20 cellular contexts compared by ENCODE assay signal in the genomic region with DNA sequence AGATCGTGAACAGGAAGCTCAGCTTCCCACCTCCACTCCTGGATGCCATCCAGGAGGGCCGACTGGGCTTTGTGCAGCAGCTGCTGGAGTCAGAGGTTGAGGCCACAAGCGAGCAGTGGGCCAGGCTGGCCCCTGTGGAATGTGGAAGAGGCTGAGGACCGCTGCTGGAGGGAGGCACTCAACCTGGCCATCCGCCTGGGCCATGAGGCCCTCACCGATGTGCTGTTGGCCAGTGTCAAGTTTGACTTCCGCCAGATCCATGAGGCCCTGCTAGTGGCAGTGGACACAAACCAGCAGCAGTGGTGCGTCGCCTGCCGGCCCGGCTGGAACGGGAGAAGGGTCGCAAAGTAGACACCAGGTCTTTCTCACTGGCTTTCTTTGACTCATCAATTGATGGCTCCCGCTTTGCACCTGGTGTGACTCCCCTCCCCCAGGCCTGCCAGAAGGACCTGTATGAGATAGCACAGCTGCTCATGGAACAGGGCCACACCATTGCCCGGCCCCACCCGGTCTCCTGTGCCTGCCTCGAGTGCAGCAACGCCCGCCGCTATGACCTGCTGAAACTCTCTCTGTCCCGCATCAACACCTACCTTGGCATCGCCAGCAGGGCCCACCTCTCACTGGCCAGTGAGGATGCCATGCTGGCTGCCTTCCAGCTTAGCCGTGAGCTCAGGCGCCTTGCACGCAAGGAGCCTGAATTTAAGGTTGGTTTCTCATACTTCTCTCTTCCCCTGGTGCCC. TPM values are rescaled to one million over a fixed set of nuclear protein-coding genes. Genes with fewer than 3 reads are reported as not detected.
A peak's percentile ranks its signal among the peaks of the same experiment; 100 is the strongest.
DNase-seq lines count a peak whose midpoint lies in the region; ATAC-seq and TF ChIP-seq lines count a peak whose summit lies in the region.
"Had no signal": no experiment of that assay in that cellular context is flagged by ENCODE, and none has a peak within 500 bp of the region (broad histone marks: within the 10 kb centered on the region; RNA-seq: fewer than 3 reads in every experiment).

No MANE protein-coding gene starts in this region.

- H3K36me3 Mint-ChIP-seq in activated CD8-positive, alpha-beta memory T cell treated with anti-CD3 and anti-CD28 coated beads, Interleukin-2, amount 10 ng/mL, durations not matched to agents 7 days and 5 days: no peaks in the 10 kb centered on the region
- H3K36me3 Mint-ChIP-seq in brain: no peaks in the 10 kb centered on the region

- peak overlapping the region in 2 of 3 donors; percentile 30 to 63 for H3K27ac ChIP-seq in thyroid gland

- no peaks in the 10 kb centered on the region for H3K36me3 ChIP-seq in thyroid gland

- peaks cover 40 to 44% of the 10 kb centered on the region in 2 donors for H3K4me1 ChIP-seq in thyroid gland

- no peak overlapping the region for H3K27ac Mint-ChIP-seq in activated CD8-positive, alpha-beta memory T cell treated with anti-CD3 and anti-CD28 coated beads, Interleukin-2, amount 10 ng/mL, durations not matched to agents 7 days and 5 days
- H3K27ac Mint-ChIP-seq in brain: peak overlapping the region; percentile 28 to 94 (median 86)
- H3K27ac Mint-ChIP-seq: activated B cell treated with CpG ODN at 0.5 μM for 24 hours; activated T-helper 2 cell treated with anti-CD3 and anti-CD28 coated beads, Interferon-gamma antibody, Interleukin-2, Interleukin-4, amounts not matched to agents 10 μg/mL and 5 μg/mL and 100 μg/mL, durations not matched to agents 14 hours and 24 hours and 36 hours had no signal

- TF ChIP-seq POLR2A in thyroid gland (IDR thresholded peaks at IDR 0.05): no peak

- CTCF ChIA-PET in activated CD8-positive, alpha-beta memory T cell treated with anti-CD3 and anti-CD28 coated beads, Interleukin-2, amount 10 ng/mL, durations not matched to agents 7 days and 5 days (lab: Charles Lee): no interaction called here

- no peaks in the 10 kb centered on the region for H3K27me3 ChIP-seq in thyroid gland

- TF ChIP-seq CTCF in brain (conservative IDR thresholded peaks at IDR 0.05) (no peak), thyroid gland (IDR thresholded peaks at IDR 0.05) (no peak)

- peak; percentile 34 for DNase-seq in activated CD8-positive, alpha-beta memory T cell treated with anti-CD3 and anti-CD28 coated beads, Interleukin-2, amount 50 U/mL, for 48 hours
- DNase-seq in activated CD8-positive, alpha-beta memory T cell treated with anti-CD3 and anti-CD28 coated beads, Interleukin-2, amount 10 ng/mL, durations not matched to agents 7 days and 5 days: no peak
- DNase-seq in mesenteric fat pad (ENCODE audit: low spot score) (peak; percentile 81), thyroid gland (peak; percentile 86 to 88), amniotic stem cell (lab: John Stamatoyannopoulos, UW) (no peak), NCI-H2081 treated with DMSO at 0.1 percent for 48 hours (lab: John Stamatoyannopoulos, UW) (no peak)
- no peak for DNase-seq in activated naive CD4-positive, alpha-beta T cell treated with anti-CD3 and anti-CD28 coated beads, Interleukin-2, amount 50 U/mL, for 16 hours
- DNase-seq: activated B cell treated with CpG ODN at 0.5 μM for 24 hours; activated CD8-positive, alpha-beta memory T cell treated with anti-CD3 and anti-CD28 coated beads for 24 hours; central memory CD4-positive, alpha-beta T cell; COR-L47; substantia nigra had no signal

- H3K9me3 Mint-ChIP-seq in activated CD8-positive, alpha-beta memory T cell treated with anti-CD3 and anti-CD28 coated beads, Interleukin-2, amount 10 ng/mL, durations not matched to agents 7 days and 5 days (ENCODE audit: low read depth): peaks cover 3% of the 10 kb centered on the region
- peaks cover 0 to 4% (median 0%) of the 10 kb centered on the region in 5 experiments for H3K9me3 Mint-ChIP-seq in brain

- H3K9me3 ChIP-seq in thyroid gland: no peaks in the 10 kb centered on the region

- peaks cover 10% of the 10 kb centered on the region for H3K4me1 Mint-ChIP-seq in activated CD8-positive, alpha-beta memory T cell treated with anti-CD3 and anti-CD28 coated beads, Interleukin-2, amount 10 ng/mL, durations not matched to agents 7 days and 5 days
- H3K4me1 Mint-ChIP-seq in brain: peaks cover 34% of the 10 kb centered on the region

- no peak for ATAC-seq in activated CD8-positive, alpha-beta memory T cell treated with anti-CD3 and anti-CD28 coated beads, Interleukin-2, amount 10 ng/mL, durations not matched to agents 7 days and 5 days
- ATAC-seq: Right ventricle myocardium inferior, sciatic nerve had no signal

- intact Hi-C loops in thyroid gland (cut with DNase I): no loop called here

- WGBS in thyroid gland, 2 donors: 35 to 47% methylated on average over 15 to 22 of the region's 25 CpGs

- no peaks in the 10 kb centered on the region for H3K27me3 Mint-ChIP-seq in activated CD8-positive, alpha-beta memory T cell treated with anti-CD3 and anti-CD28 coated beads, Interleukin-2, amount 10 ng/mL, durations not matched to agents 7 days and 5 days
- H3K27me3 Mint-ChIP-seq in brain: peaks cover 3% of the 10 kb centered on the region
- H3K27me3 Mint-ChIP-seq: activated B cell treated with CpG ODN at 0.5 μM for 24 hours had no signal

- H3K4me3 ChIP-seq in thyroid gland (replicated peaks in 1 of 3): no peak overlapping the region

- H3K4me3 Mint-ChIP-seq in activated CD8-positive, alpha-beta memory T cell treated with anti-CD3 and anti-CD28 coated beads, Interleukin-2, amount 10 ng/mL, durations not matched to agents 7 days and 5 days: no peak overlapping the region
- peak overlapping the region in 1 of 5 experiments; percentile 7 for H3K4me3 Mint-ChIP-seq in brain
- H3K4me3 Mint-ChIP-seq: activated B cell treated with CpG ODN at 0.5 μM for 24 hours had no signal

RNA-seq across cellular contexts. Expression of gene ART5, which starts 24.9 kb away (rescaled TPM):
- total RNA-seq in activated CD8-positive, alpha-beta memory T cell treated with anti-CD3 and anti-CD28 coated beads, Interleukin-2, amount 10 ng/mL, durations not matched to agents 7 days and 5 days: not detected
- polyA plus RNA-seq in brain (ENCODE audit: insufficient read depth, low read depth, low replicate concordance): 0.85 TPM
- not detected for total RNA-seq in mesenteric fat pad
- total RNA-seq in thyroid gland: 10 to 100 TPM in 1 of 4 donors, 1 to 10 TPM in 3; 1.6 to 11.8 (median 2.7) TPM
- total RNA-seq: activated B cell treated with CpG ODN at 0.5 μM for 24 hours; activated T-helper 2 cell treated with anti-CD3 and anti-CD28 coated beads, Interferon-gamma antibody, Interleukin-2, Interleukin-4, amounts not matched to agents 10 μg/mL and 5 μg/mL and 100 μg/mL, durations not matched to agents 14 hours and 24 hours and 36 hours; mononuclear cell; T-helper 1 cell treated with Interleukin-12 subunit alpha and Interleukin-12 subunit beta and Interleukin-4 antibody, amounts not matched to agents 30 ng/mL and 1 ng/mL, for 36 hours had no signal

RNA-seq across cellular contexts. Expression of gene ART1, which starts 28.0 kb away (rescaled TPM):
- not detected for total RNA-seq in activated CD8-positive, alpha-beta memory T cell treated with anti-CD3 and anti-CD28 coated beads, Interleukin-2, amount 10 ng/mL, durations not matched to agents 7 days and 5 days
- polyA plus RNA-seq in brain (ENCODE audit: insufficient read depth, low read depth, low replicate concordance): not detected
- total RNA-seq in mesenteric fat pad: not detected
- not detected for total RNA-seq in thyroid gland
- total RNA-seq: activated B cell treated with CpG ODN at 0.5 μM for 24 hours; activated T-helper 2 cell treated with anti-CD3 and anti-CD28 coated beads, Interferon-gamma antibody, Interleukin-2, Interleukin-4, amounts not matched to agents 10 μg/mL and 5 μg/mL and 100 μg/mL, durations not matched to agents 14 hours and 24 hours and 36 hours; mononuclear cell; osteocyte; sciatic nerve; T-helper 1 cell treated with Interleukin-12 subunit alpha and Interleukin-12 subunit beta and Interleukin-4 antibody, amounts not matched to agents 30 ng/mL and 1 ng/mL, for 36 hours had no signal
- polyA plus RNA-seq: adipose tissue had no signal

RNA-seq across cellular contexts. Expression of gene CHRNA10, which starts 54.3 kb away (rescaled TPM):
- 1 to 10 TPM; 2.4 to 2.7 TPM for total RNA-seq in activated CD8-positive, alpha-beta memory T cell treated with anti-CD3 and anti-CD28 coated beads, Interleukin-2, amount 10 ng/mL, durations not matched to agents 7 days and 5 days
- polyA plus RNA-seq in brain (ENCODE audit: insufficient read depth, low read depth, low replicate concordance): not detected
- total RNA-seq in mesenteric fat pad (1.3 TPM), thyroid gland (1 to 10 TPM in 3 of 4 donors, under 1 TPM in 1; 0.54 to 2.3 (median 1.6) TPM)

Comparison
In these comparisons a context has a peak if more than half of its experiments do, and no peak if none do; other contexts are left out.
1. DNase-seq: peak in activated CD8-positive, alpha-beta memory T cell treated with anti-CD3 and anti-CD28 coated beads, Interleukin-2, amount 50 U/mL, for 48 hours (single experiment), mesenteric fat pad (single experiment) and thyroid gland (2 of 2); none in activated CD8-positive, alpha-beta memory T cell treated with anti-CD3 and anti-CD28 coated beads, Interleukin-2, amount 10 ng/mL, durations not matched to agents 7 days and 5 days (single experiment), activated naive CD4-positive, alpha-beta T cell treated with anti-CD3 and anti-CD28 coated beads, Interleukin-2, amount 50 U/mL, for 16 hours (single experiment), amniotic stem cell (single experiment) and NCI-H2081 treated with DMSO at 0.1 percent for 48 hours (single experiment).